11 cellular contexts compared by ENCODE assay signal in genomic region chr20:46293084-46293483, GRCh38. TPM values are rescaled to one million over a fixed set of nuclear protein-coding genes. Genes with fewer than 3 reads are reported as not detected.
DNase-seq lines count a peak whose midpoint lies in the region; TF ChIP-seq lines count a peak whose summit lies in the region.
"Had no signal": no experiment of that assay in that cellular context is flagged by ENCODE, and none has a peak within 500 bp of the region (broad histone marks: within the 10 kb centered on the region; RNA-seq: fewer than 3 reads in every experiment).

No MANE protein-coding gene starts in this region.

- H3K4me3 ChIP-seq in ascending aorta (no peak overlapping the region), dorsolateral prefrontal cortex (no peak overlapping the region)

- no peak overlapping the region for H3K27ac Mint-ChIP-seq in activated CD4-positive, alpha-beta T cell treated with anti-CD3 and anti-CD28 coated beads, Interleukin-2, amount 10 ng/mL, durations not matched to agents 24 days and 14 days
- no peak overlapping the region for H3K27ac Mint-ChIP-seq in endothelial cell (ENCODE audit: unreplicated experiment)
- H3K27ac Mint-ChIP-seq: stimulated activated naive CD8-positive, alpha-beta T cell treated with anti-CD3 and anti-CD28 coated beads, Interleukin-15, Interleukin-2, amounts not matched to agents 100 ng/mL and 50 ng/mL, for 24 hours had no signal

- TF ChIP-seq CTCF in endothelial cell (IDR thresholded peaks at IDR 0.05; ENCODE audit: unreplicated experiment) (no peak), ascending aorta (IDR thresholded peaks at IDR 0.05) (no peak), dorsolateral prefrontal cortex (IDR thresholded peaks at IDR 0.05 in 54 of 56, conservative IDR thresholded peaks at IDR 0.05 in 2 of 56; ENCODE audit: low read depth in 1 of 56, partially characterized antibody in 56 of 56) (no peak)

- H3K36me3 Mint-ChIP-seq in activated CD4-positive, alpha-beta T cell treated with anti-CD3 and anti-CD28 coated beads, Interleukin-2, amount 10 ng/mL, durations not matched to agents 24 days and 14 days (ENCODE audit: low read depth) = no peaks in the 10 kb centered on the region
- H3K36me3 Mint-ChIP-seq in endothelial cell (ENCODE audit: low read depth, unreplicated experiment) = no peaks in the 10 kb centered on the region

- H3K27ac ChIP-seq in ascending aorta (no peak overlapping the region), dorsolateral prefrontal cortex (no peak overlapping the region)
- H3K27ac ChIP-seq: VCaP had no signal

- no peaks in the 10 kb centered on the region for H3K9me3 ChIP-seq in ascending aorta

- peak; percentile 59 for DNase-seq in activated CD4-positive, alpha-beta T cell treated with anti-CD3 and anti-CD28 coated beads, Interleukin-2, amount 10 ng/mL, durations not matched to agents 24 days and 14 days
- DNase-seq in activated CD4-positive, alpha-beta T cell treated with anti-CD3 and anti-CD28 coated beads for 4 hours = no peak
- DNase-seq in OCI-M1 (lab: John Stamatoyannopoulos, UW) (peak; percentile 68), endothelial cell (ENCODE audit: low spot score) (peak; percentile 50), retina (peak; percentile 58), ascending aorta (ENCODE audit: low spot score in 2 of 2) (no peak), NCI-H1092 (lab: John Stamatoyannopoulos, UW) (no peak), dorsolateral prefrontal cortex (no peak)
- DNase-seq: NCI-H1930 had no signal

- no peaks in the 10 kb centered on the region for H3K4me1 Mint-ChIP-seq in activated CD4-positive, alpha-beta T cell treated with anti-CD3 and anti-CD28 coated beads, Interleukin-2, amount 10 ng/mL, durations not matched to agents 24 days and 14 days
- no peaks in the 10 kb centered on the region for H3K4me1 Mint-ChIP-seq in endothelial cell (ENCODE audit: unreplicated experiment)

- intact Hi-C loops in activated CD4-positive, alpha-beta T cell treated with anti-CD3 and anti-CD28 coated beads, Interleukin-2, amount 10 ng/mL, durations not matched to agents 24 days and 14 days (cut with micrococcal nuclease) = no loop called here
- intact Hi-C loops in ascending aorta (cut with DNase I) = loop anchor here (5.0 kb wide), 1 partner anchor 49 kb away; no protein-coding TSS in a partner anchor
- intact Hi-C loops in dorsolateral prefrontal cortex (cut with DNase I) = no loop called here

- H3K9me3 Mint-ChIP-seq in activated CD4-positive, alpha-beta T cell treated with anti-CD3 and anti-CD28 coated beads, Interleukin-2, amount 10 ng/mL, durations not matched to agents 24 days and 14 days = no peaks in the 10 kb centered on the region
- no peaks in the 10 kb centered on the region for H3K9me3 Mint-ChIP-seq in endothelial cell (ENCODE audit: unreplicated experiment)
- H3K9me3 Mint-ChIP-seq: stimulated activated naive CD8-positive, alpha-beta T cell treated with anti-CD3 and anti-CD28 coated beads, Interleukin-15, Interleukin-2, amounts not matched to agents 100 ng/mL and 50 ng/mL, for 24 hours had no signal

- H3K27me3 ChIP-seq in ascending aorta (no peaks in the 10 kb centered on the region), dorsolateral prefrontal cortex (peaks cover 0 to 34% (median 4%) of the 10 kb centered on the region in 45 donors)

- no peak overlapping the region for H3K4me3 Mint-ChIP-seq in activated CD4-positive, alpha-beta T cell treated with anti-CD3 and anti-CD28 coated beads, Interleukin-2, amount 10 ng/mL, durations not matched to agents 24 days and 14 days
- H3K4me3 Mint-ChIP-seq in endothelial cell (ENCODE audit: unreplicated experiment) = no peak overlapping the region
- H3K4me3 Mint-ChIP-seq: stimulated activated naive CD8-positive, alpha-beta T cell treated with anti-CD3 and anti-CD28 coated beads, Interleukin-15, Interleukin-2, amounts not matched to agents 100 ng/mL and 50 ng/mL, for 24 hours had no signal

- no peaks in the 10 kb centered on the region for H3K36me3 ChIP-seq in ascending aorta

- no peaks in the 10 kb centered on the region for H3K4me1 ChIP-seq in ascending aorta

- H3K27me3 Mint-ChIP-seq in activated CD4-positive, alpha-beta T cell treated with anti-CD3 and anti-CD28 coated beads, Interleukin-2, amount 10 ng/mL, durations not matched to agents 24 days and 14 days = peaks cover 22% of the 10 kb centered on the region
- peaks cover 1% of the 10 kb centered on the region for H3K27me3 Mint-ChIP-seq in endothelial cell (ENCODE audit: unreplicated experiment)

RNA-seq across cellular contexts. Expression of gene CDH22, which starts 15.2 kb away (rescaled TPM):
- not detected in 2 replicates for total RNA-seq in activated CD4-positive, alpha-beta T cell treated with anti-CD3 and anti-CD28 coated beads, Interleukin-2, amount 10 ng/mL, durations not matched to agents 24 days and 14 days
- total RNA-seq in endothelial cell (ENCODE audit: unreplicated experiment) (1.3 TPM), ascending aorta (not detected), dorsolateral prefrontal cortex (10 to 100 TPM in 119 of 120 experiments, 1 to 10 TPM in 1; 6.7 to 71.8 (median 34.0) TPM)

Comparison
In these comparisons a context has a peak if more than half of its experiments do, and no peak if none do; other contexts are left out.
1. DNase-seq: peak in activated CD4-positive, alpha-beta T cell treated with anti-CD3 and anti-CD28 coated beads, Interleukin-2, amount 10 ng/mL, durations not matched to agents 24 days and 14 days (single experiment), OCI-M1 (single experiment), endothelial cell (single experiment) and retina (single experiment); none in activated CD4-positive, alpha-beta T cell treated with anti-CD3 and anti-CD28 coated beads for 4 hours (0 of 2), ascending aorta (0 of 2), NCI-H1092 (single experiment) and dorsolateral prefrontal cortex (0 of 10).